11 cellular contexts compared by ENCODE assay signal in the genomic region with DNA sequence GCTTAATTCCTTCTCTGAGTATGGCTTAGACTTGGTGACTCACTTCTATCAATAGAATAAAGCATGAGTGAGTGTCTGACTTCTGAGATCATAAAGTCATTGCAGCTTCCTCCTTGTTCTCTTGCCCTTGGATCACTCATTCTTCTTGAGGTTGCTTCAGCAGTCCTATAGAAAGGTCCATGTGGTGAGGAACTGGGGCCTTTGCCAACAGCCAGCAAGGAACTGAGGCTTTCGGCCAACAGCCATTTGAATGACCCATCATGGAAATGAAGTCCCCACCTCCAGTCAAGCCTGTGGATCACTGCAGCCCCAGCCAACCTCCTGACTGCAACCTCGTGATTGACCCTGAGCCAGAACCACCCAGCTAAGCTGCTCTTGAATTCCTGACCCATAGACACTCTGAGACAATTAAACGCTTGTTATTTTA.
A peak's percentile ranks its signal among the peaks of the same experiment; 100 is the strongest.
DNase-seq lines count a peak whose midpoint lies in the region; ATAC-seq, FAIRE-seq and TF ChIP-seq lines count a peak whose summit lies in the region.
"Had no signal": no experiment of that assay in that cellular context is flagged by ENCODE, and none has a peak within 500 bp of the region (broad histone marks: within the 10 kb centered on the region; RNA-seq: fewer than 3 reads in every experiment).

No MANE protein-coding gene starts in this region.

- TF ChIP-seq POLR2A in H54 (IDR thresholded peaks at IDR 0.05; ENCODE audit: low read depth, low read length): no peak

- peak; percentile 64 for DNase-seq in H54 (ENCODE audit: insufficient read length, low spot score)
- peak; percentile 59 for DNase-seq in amniotic stem cell (lab: John Stamatoyannopoulos, UW)
- peak; percentile 79 for DNase-seq in globus pallidus (ENCODE audit: low spot score)
- peak; percentile 99 for DNase-seq in skeletal muscle cell (ENCODE audit: low read depth)
- DNase-seq in HuH-7 (ENCODE audit: low spot score): no peak
- DNase-seq in stimulated activated CD4-positive, alpha-beta T cell treated with anti-CD3 and anti-CD28 coated beads, Interleukin-15, amount 100 ng/mL, for 24 hours: no peak
- DNase-seq in KBM-7: no peak
- DNase-seq: NCI-H69 had no signal

- H3K4me3 ChIP-seq in skeletal muscle cell (ENCODE audit: low read depth, low read length): no peak overlapping the region

- in situ Hi-C loops in KBM-7 (cut with MboI; ENCODE audit: low pct_unique_long_range_greater_than_20kb, low sequenced_read_pairs): no loop called here

- no peak for ATAC-seq in GM18873 (IDR thresholded peaks at IDR 0.05; ENCODE audit: low FRiP score, unreplicated experiment)

- peak; percentile 89 for FAIRE-seq in H54 (lab: Jason Lieb, UNC)
- FAIRE-seq: H1, islet of Langerhans had no signal

Comparison
In these comparisons a context has a peak if more than half of its experiments do, and no peak if none do; other contexts are left out.
1. DNase-seq: peak in H54 (single experiment), amniotic stem cell (single experiment), globus pallidus (single experiment) and skeletal muscle cell (single experiment); none in HuH-7 (single experiment), stimulated activated CD4-positive, alpha-beta T cell treated with anti-CD3 and anti-CD28 coated beads, Interleukin-15, amount 100 ng/mL, for 24 hours (single experiment) and KBM-7 (single experiment).